In genomic region chr12:26971963-26972362, GRCh38 we compare ENCODE assay signal across 8 cellular contexts. TPM values are rescaled to one million over a fixed set of nuclear protein-coding genes. Genes with fewer than 3 reads are reported as not detected.
A peak's percentile ranks its signal among the peaks of the same experiment; 100 is the strongest.
DNase-seq lines count a peak whose midpoint lies in the region; ATAC-seq, FAIRE-seq and TF ChIP-seq lines count a peak whose summit lies in the region.

No MANE protein-coding gene starts in this region.

- FAIRE-seq in GM12892 (lab: Jason Lieb, UNC) (peak; percentile 96), kidney (lab: Jason Lieb, UNC) (no peak)

- no peaks in the 10 kb centered on the region for H3K27me3 Mint-ChIP-seq in naive B cell

- TF ChIP-seq POLR2A in GM12892 (IDR thresholded peaks at IDR 0.05; ENCODE audit: low read depth, low read length), result no peak

- H3K4me3 Mint-ChIP-seq in naive B cell, result no peak overlapping the region

- H3K9me3 ChIP-seq in kidney (ENCODE audit: control insufficient read depth in 1 of 2, low read length in 2 of 2), result no peaks in the 10 kb centered on the region

- H3K4me1 ChIP-seq in kidney (ENCODE audit: control insufficient read depth in 1 of 2, insufficient read depth in 1 of 2, low read depth in 1 of 2, low read length in 2 of 2), result no peaks in the 10 kb centered on the region

- no peak overlapping the region for H3K4me3 ChIP-seq in kidney (ENCODE audit: low read length in 2 of 2)

- no peak overlapping the region for H3K27ac Mint-ChIP-seq in naive B cell

- peaks cover 13 to 24% of the 10 kb centered on the region in 2 donors for H3K36me3 Mint-ChIP-seq in naive B cell

- no peak for TF ChIP-seq CTCF in kidney (IDR thresholded peaks at IDR 0.05; ENCODE audit: borderline replicate concordance, extremely low read depth, insufficient read depth)

- H3K9ac ChIP-seq in kidney (ENCODE audit: low read length in 2 of 2), result no peak overlapping the region

- ATAC-seq in HG02642 (IDR thresholded peaks at IDR 0.05; ENCODE audit: poor library complexity, unreplicated experiment), result peak; percentile 98
- peak; percentile 98 to 99 for ATAC-seq in naive B cell (ENCODE audit: low read depth in 2 of 2)

- peaks cover 19 to 26% of the 10 kb centered on the region in 2 donors for H3K36me3 ChIP-seq in kidney (ENCODE audit: control insufficient read depth in 1 of 2, insufficient read depth in 2 of 2, low read length in 2 of 2)

- peaks cover 18 to 24% (median 20%) of the 10 kb centered on the region in 3 donors for H3K4me1 Mint-ChIP-seq in naive B cell

- H3K27ac ChIP-seq in kidney (ENCODE audit: low read depth in 2 of 2, low read length in 2 of 2), result no peak overlapping the region

- DNase-seq in GM12892 (ENCODE audit: insufficient read length) (peak; percentile 23), naive B cell (peak; percentile 18), NCI-H146 (lab: John Stamatoyannopoulos, UW) (no peak), kidney (no peak), NCI-H446 treated with DMSO at 0.1 percent for 48 hours (lab: John Stamatoyannopoulos, UW) (no peak), NCI-H1092 (lab: John Stamatoyannopoulos, UW) (no peak)
- DNase-seq in activated CD4-positive, CD25-positive, alpha-beta regulatory T cell treated with anti-CD3 and anti-CD28 coated beads, Interleukin-2, amount 50 U/mL, for 16 hours (ENCODE audit: low read depth, low spot score), result peak; percentile 32

- intact Hi-C loops in kidney (cut with DNase I), result no loop called here

- H3K9me3 Mint-ChIP-seq in naive B cell, result no peaks in the 10 kb centered on the region

RNA-seq across cellular contexts. Expression of gene FGFR1OP2, which starts 33.7 kb away (rescaled TPM):
- polyA plus RNA-seq in GM12892 (2012; ENCODE audit: missing spikeins), result 51.9 TPM
- polyA plus RNA-seq in naive B cell (ENCODE audit: low read depth in 6 of 6), result 10 to 100 TPM; 54.2 to 68.4 (median 59.5) TPM
- 47.1 TPM for total RNA-seq in kidney
- polyA plus RNA-seq in kidney (ENCODE audit: insufficient read depth, low read depth, low replicate concordance), result 28.6 TPM

RNA-seq across cellular contexts. Expression of gene INTS13, which starts 34.2 kb away (rescaled TPM):
- 71.0 TPM for polyA plus RNA-seq in GM12892 (2012; ENCODE audit: missing spikeins)
- polyA plus RNA-seq in naive B cell (ENCODE audit: low read depth in 6 of 6), result 10 to 100 TPM in 4 of 6 donors, 1 to 10 TPM in 2; 5.0 to 23.3 (median 14.7) TPM
- total RNA-seq in kidney, result 11.6 TPM
- polyA plus RNA-seq in kidney (ENCODE audit: insufficient read depth, low read depth, low replicate concordance), result 17.2 TPM

RNA-seq across cellular contexts. Expression of gene TM7SF3, which starts 42.2 kb away (rescaled TPM):
- polyA plus RNA-seq in GM12892 (2012; ENCODE audit: missing spikeins), result 47.5 TPM
- polyA plus RNA-seq in naive B cell (ENCODE audit: low read depth in 6 of 6) (10 to 100 TPM; 41.7 to 94.0 (median 56.9) TPM), kidney (ENCODE audit: insufficient read depth, low read depth, low replicate concordance) (70.1 TPM)
- 63.1 TPM for total RNA-seq in kidney

RNA-seq across cellular contexts. Expression of gene MED21, which starts 50.4 kb away (rescaled TPM):
- 24.7 TPM for polyA plus RNA-seq in GM12892 (2012; ENCODE audit: missing spikeins)
- 10 to 100 TPM; 14.6 to 30.2 (median 25.2) TPM for polyA plus RNA-seq in naive B cell (ENCODE audit: low read depth in 6 of 6)
- total RNA-seq in kidney, result 57.1 TPM
- 39.5 TPM for polyA plus RNA-seq in kidney (ENCODE audit: insufficient read depth, low read depth, low replicate concordance)

Comparison
In these comparisons a context has a peak if more than half of its experiments do, and no peak if none do; other contexts are left out.
1. DNase-seq: peak in GM12892 (single experiment), activated CD4-positive, CD25-positive, alpha-beta regulatory T cell treated with anti-CD3 and anti-CD28 coated beads, Interleukin-2, amount 50 U/mL, for 16 hours (single experiment) and naive B cell (single experiment); none in NCI-H146 (single experiment), kidney (single experiment), NCI-H446 treated with DMSO at 0.1 percent for 48 hours (single experiment) and NCI-H1092 (single experiment).